10 cellular contexts compared by ENCODE assay signal in the genomic region with DNA sequence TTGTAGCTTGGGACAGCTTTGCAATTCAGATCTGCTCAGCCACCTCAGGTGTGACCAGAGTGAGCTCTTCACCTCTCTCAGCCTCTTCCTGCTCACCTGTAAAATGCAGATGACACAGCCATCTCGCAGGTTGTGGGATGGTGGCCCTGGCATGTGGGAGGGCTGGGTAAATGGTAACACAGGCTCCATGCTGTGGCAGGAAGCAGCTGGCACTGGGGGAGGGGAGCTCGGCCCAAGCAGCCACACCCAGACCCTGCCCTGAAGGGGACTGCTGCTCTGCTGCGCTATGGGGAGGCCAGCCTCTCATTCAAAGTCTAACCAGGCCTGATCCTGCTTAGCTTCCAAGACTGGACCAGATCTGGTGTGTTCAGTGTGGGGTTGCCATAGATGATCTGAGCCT. TPM values are rescaled to one million over a fixed set of nuclear protein-coding genes. Genes with fewer than 3 reads are reported as not detected.
DNase-seq lines count a peak whose midpoint lies in the region; ATAC-seq and TF ChIP-seq lines count a peak whose summit lies in the region.
"Had no signal": no experiment of that assay in that cellular context is flagged by ENCODE, and none has a peak within 500 bp of the region (broad histone marks: within the 10 kb centered on the region; RNA-seq: fewer than 3 reads in every experiment).

No MANE protein-coding gene starts in this region.

- H3K9me3 ChIP-seq in naive thymus-derived CD4-positive, alpha-beta T cell (ENCODE audit: control insufficient read depth in 2 of 3, low read length in 3 of 3): no peaks in the 10 kb centered on the region
- H3K9me3 ChIP-seq in esophagus squamous epithelium: no peaks in the 10 kb centered on the region

- H3K27me3 Mint-ChIP-seq in activated CD8-positive, alpha-beta memory T cell treated with anti-CD3 and anti-CD28 coated beads, Interleukin-2, amount 10 ng/mL, durations not matched to agents 7 days and 5 days: no peaks in the 10 kb centered on the region
- no peaks in the 10 kb centered on the region for H3K27me3 Mint-ChIP-seq in naive thymus-derived CD4-positive, alpha-beta T cell

- H3K27ac ChIP-seq in naive thymus-derived CD4-positive, alpha-beta T cell (ENCODE audit: low read depth, low read length): no peak overlapping the region
- H3K27ac ChIP-seq in esophagus squamous epithelium: no peak overlapping the region
- H3K27ac ChIP-seq: 22Rv1 had no signal

- peaks cover 9% of the 10 kb centered on the region for H3K36me3 Mint-ChIP-seq in activated CD8-positive, alpha-beta memory T cell treated with anti-CD3 and anti-CD28 coated beads, Interleukin-2, amount 10 ng/mL, durations not matched to agents 7 days and 5 days
- H3K36me3 Mint-ChIP-seq in naive thymus-derived CD4-positive, alpha-beta T cell: peaks cover 7 to 17% (median 12%) of the 10 kb centered on the region in 5 donors

- peaks cover 2% of the 10 kb centered on the region for H3K9me3 Mint-ChIP-seq in activated CD8-positive, alpha-beta memory T cell treated with anti-CD3 and anti-CD28 coated beads, Interleukin-2, amount 10 ng/mL, durations not matched to agents 7 days and 5 days (ENCODE audit: low read depth)
- peaks cover 0 to 9% (median 2%) of the 10 kb centered on the region in 11 donors for H3K9me3 Mint-ChIP-seq in naive thymus-derived CD4-positive, alpha-beta T cell

- no peaks in the 10 kb centered on the region for H3K27me3 ChIP-seq in naive thymus-derived CD4-positive, alpha-beta T cell (ENCODE audit: control insufficient read depth in 2 of 2, insufficient read depth in 2 of 2, low read length in 2 of 2)
- H3K27me3 ChIP-seq in esophagus squamous epithelium: no peaks in the 10 kb centered on the region

- H3K4me3 ChIP-seq in naive thymus-derived CD4-positive, alpha-beta T cell (ENCODE audit: low read length): peak overlapping the region; percentile 21
- H3K4me3 ChIP-seq in esophagus squamous epithelium: no peak overlapping the region

- no peak for TF ChIP-seq POLR2A in esophagus squamous epithelium (IDR thresholded peaks at IDR 0.05)

- no peaks in the 10 kb centered on the region for H3K36me3 ChIP-seq in naive thymus-derived CD4-positive, alpha-beta T cell (ENCODE audit: control insufficient read depth in 2 of 3, insufficient read depth in 3 of 3, low read length in 3 of 3)
- no peaks in the 10 kb centered on the region for H3K36me3 ChIP-seq in esophagus squamous epithelium

- CTCF ChIA-PET in activated CD8-positive, alpha-beta memory T cell treated with anti-CD3 and anti-CD28 coated beads, Interleukin-2, amount 10 ng/mL, durations not matched to agents 7 days and 5 days (lab: Charles Lee): interaction anchor here (1.8 kb wide), 1 partner anchor 34 kb away, joined by 6 read pairs; no protein-coding TSS in a partner anchor
- CTCF ChIA-PET in naive thymus-derived CD4-positive, alpha-beta T cell (lab: Charles Lee): interaction anchor here (0.9 kb wide), 1 partner anchor 13 kb away, joined by 3 read pairs; no protein-coding TSS in a partner anchor

- H3K4me1 Mint-ChIP-seq in activated CD8-positive, alpha-beta memory T cell treated with anti-CD3 and anti-CD28 coated beads, Interleukin-2, amount 10 ng/mL, durations not matched to agents 7 days and 5 days: peaks cover 27% of the 10 kb centered on the region
- H3K4me1 Mint-ChIP-seq in naive thymus-derived CD4-positive, alpha-beta T cell: peaks cover 51 to 74% (median 69%) of the 10 kb centered on the region in 7 donors

- TF ChIP-seq CTCF in GM20000 (IDR thresholded peaks at IDR 0.05; ENCODE audit: extremely low read depth, missing control alignments) (no peak), esophagus squamous epithelium (IDR thresholded peaks at IDR 0.05) (no peak)

- no peak overlapping the region for H3K4me3 Mint-ChIP-seq in activated CD8-positive, alpha-beta memory T cell treated with anti-CD3 and anti-CD28 coated beads, Interleukin-2, amount 10 ng/mL, durations not matched to agents 7 days and 5 days
- peak overlapping the region in 8 of 10 donors; percentile 9 to 75 (median 51) for H3K4me3 Mint-ChIP-seq in naive thymus-derived CD4-positive, alpha-beta T cell

- DNase-seq in DMS 273 (lab: John Stamatoyannopoulos, UW; ENCODE audit: unreplicated experiment): peak; percentile 65
- DNase-seq in DMS 273 treated with DMSO at 0.1 percent for 48 hours (lab: John Stamatoyannopoulos, UW): no peak
- DNase-seq in NCI-H146 (lab: John Stamatoyannopoulos, UW): peak; percentile 92
- peak; percentile 40 for DNase-seq in activated CD8-positive, alpha-beta memory T cell treated with anti-CD3 and anti-CD28 coated beads, Interleukin-2, amount 10 ng/mL, durations not matched to agents 7 days and 5 days
- peak in 3 of 9 donors; percentile 16 to 31 (median 25) for DNase-seq in naive thymus-derived CD4-positive, alpha-beta T cell
- DNase-seq in GM20000 (ENCODE audit: low spot score): no peak
- no peak for DNase-seq in esophagus squamous epithelium (lab: John Stamatoyannopoulos, UW)
- DNase-seq: right cardiac atrium had no signal

- H3K27ac Mint-ChIP-seq in activated CD8-positive, alpha-beta memory T cell treated with anti-CD3 and anti-CD28 coated beads, Interleukin-2, amount 10 ng/mL, durations not matched to agents 7 days and 5 days: no peak overlapping the region
- H3K27ac Mint-ChIP-seq in naive thymus-derived CD4-positive, alpha-beta T cell: peak overlapping the region in 8 of 9 donors; percentile 6 to 96 (median 83)

- H3K4me1 ChIP-seq in naive thymus-derived CD4-positive, alpha-beta T cell (ENCODE audit: control insufficient read depth in 2 of 2, insufficient read depth in 2 of 2, low read length in 2 of 2): peaks cover 30 to 41% of the 10 kb centered on the region in 2 donors
- peaks cover 0 to 31% (median 13%) of the 10 kb centered on the region in 3 donors for H3K4me1 ChIP-seq in esophagus squamous epithelium

- 0 to 37% methylated on average over 1 to 3 of the region's 3 CpGs for WGBS in esophagus squamous epithelium, 2 donors

- intact Hi-C loops in naive thymus-derived CD4-positive, alpha-beta T cell (cut with micrococcal nuclease): no loop called here
- intact Hi-C loops in esophagus squamous epithelium (cut with DNase I): no loop called here

- no peak for ATAC-seq in activated CD8-positive, alpha-beta memory T cell treated with anti-CD3 and anti-CD28 coated beads, Interleukin-2, amount 10 ng/mL, durations not matched to agents 7 days and 5 days
- ATAC-seq in naive thymus-derived CD4-positive, alpha-beta T cell: peak; percentile 33
- ATAC-seq in HG02973 (IDR thresholded peaks at IDR 0.05; ENCODE audit: unreplicated experiment): no peak
- ATAC-seq: right cardiac atrium had no signal

- POLR2A ChIA-PET in naive thymus-derived CD4-positive, alpha-beta T cell (lab: Charles Lee): interaction anchor here (0.9 kb wide), 1 partner anchor 35 kb away, joined by 4 read pairs; no protein-coding TSS in a partner anchor

RNA-seq across cellular contexts. Expression of a gene that starts 24.1 kb away (rescaled TPM):
- total RNA-seq in activated CD8-positive, alpha-beta memory T cell treated with anti-CD3 and anti-CD28 coated beads, Interleukin-2, amount 10 ng/mL, durations not matched to agents 7 days and 5 days: 10 to 100 TPM; 25.1 to 26.3 TPM
- 10 to 100 TPM; 23.2 to 39.3 (median 29.6) TPM for total RNA-seq in naive thymus-derived CD4-positive, alpha-beta T cell
- 1 to 10 TPM; 1.0 to 3.5 TPM for polyA plus RNA-seq in naive thymus-derived CD4-positive, alpha-beta T cell
- 10 to 100 TPM; 13.3 to 22.6 (median 17.5) TPM for total RNA-seq in esophagus squamous epithelium

Comparison
In these comparisons a context has a peak if more than half of its experiments do, and no peak if none do; other contexts are left out.
1. DNase-seq: peak in DMS 273 (single experiment), NCI-H146 (single experiment) and activated CD8-positive, alpha-beta memory T cell treated with anti-CD3 and anti-CD28 coated beads, Interleukin-2, amount 10 ng/mL, durations not matched to agents 7 days and 5 days (single experiment); none in DMS 273 treated with DMSO at 0.1 percent for 48 hours (single experiment), GM20000 (single experiment) and esophagus squamous epithelium (single experiment).